ENCODE assay signal across 2 cellular contexts in the genomic region with DNA sequence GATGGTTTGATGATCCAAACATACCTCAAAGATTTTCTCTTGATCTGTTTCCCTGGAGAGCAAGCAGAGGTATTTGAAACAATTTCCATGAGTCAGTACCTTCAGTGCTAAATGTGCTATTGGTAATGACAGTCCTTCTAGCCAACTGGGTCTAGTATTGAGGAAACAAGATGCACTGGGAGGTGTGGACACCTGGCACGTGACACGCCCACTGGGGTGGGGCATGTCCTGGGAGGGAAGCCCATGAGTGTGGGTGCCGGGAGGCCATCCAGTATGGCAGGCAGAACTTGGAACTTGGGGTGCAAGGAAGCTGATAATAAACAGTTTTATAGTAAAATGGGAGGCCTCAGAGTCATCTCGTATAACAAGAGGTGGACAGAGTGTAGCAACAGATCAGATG.
TF ChIP-seq lines count a peak whose summit lies in the region.

No MANE protein-coding gene starts in this region.

TF ChIP-seq in H1, 55 proteins besides CTCF, POLR2A, EP300 and RAD21:
- TF ChIP-seq SP2 (IDR thresholded peaks at IDR 0.05; ENCODE audit: low read length) (no peak), SRF (IDR thresholded peaks at IDR 0.05; ENCODE audit: low read depth, low read length) (no peak), KDM1A (IDR thresholded peaks at IDR 0.05; ENCODE audit: borderline replicate concordance, low read length) (no peak), BRCA1 (IDR thresholded peaks at IDR 0.05; ENCODE audit: low read depth, low read length) (no peak), FOSL1 (IDR thresholded peaks at IDR 0.05; ENCODE audit: insufficient read depth, low read depth, low read length) (no peak), PHF8 (conservative IDR thresholded peaks at IDR 0.05; ENCODE audit: low read depth, low read length) (no peak), ASH2L (IDR thresholded peaks at IDR 0.05; ENCODE audit: low read length) (no peak), SAP30 (IDR thresholded peaks at IDR 0.05; ENCODE audit: insufficient read depth, insufficient replicate concordance, low read length) (no peak), RXRA (IDR thresholded peaks at IDR 0.05; ENCODE audit: insufficient read depth, low read depth, low read length) (no peak), SUZ12 (IDR thresholded peaks at IDR 0.05; ENCODE audit: low read length) (no peak), POLR2AphosphoS5 (IDR thresholded peaks at IDR 0.05; ENCODE audit: low read depth, low read length) (no peak), TAF7 (optimal IDR thresholded peaks at IDR 0.05; ENCODE audit: borderline replicate concordance, low read depth, low read length) (no peak)
- TF ChIP-seq, protein P1, sequence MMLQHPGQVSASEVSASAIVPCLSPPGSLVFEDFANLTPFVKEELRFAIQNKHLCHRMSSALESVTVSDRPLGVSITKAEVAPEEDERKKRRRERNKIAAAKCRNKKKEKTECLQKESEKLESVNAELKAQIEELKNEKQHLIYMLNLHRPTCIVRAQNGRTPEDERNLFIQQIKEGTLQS (IDR thresholded peaks at IDR 0.05; ENCODE audit: insufficient read depth, low read depth, low read length): no peak

TF ChIP-seq in GM23338, 12 proteins besides CTCF, POLR2A, EP300 and RAD21:
- TF ChIP-seq, protein P2, sequence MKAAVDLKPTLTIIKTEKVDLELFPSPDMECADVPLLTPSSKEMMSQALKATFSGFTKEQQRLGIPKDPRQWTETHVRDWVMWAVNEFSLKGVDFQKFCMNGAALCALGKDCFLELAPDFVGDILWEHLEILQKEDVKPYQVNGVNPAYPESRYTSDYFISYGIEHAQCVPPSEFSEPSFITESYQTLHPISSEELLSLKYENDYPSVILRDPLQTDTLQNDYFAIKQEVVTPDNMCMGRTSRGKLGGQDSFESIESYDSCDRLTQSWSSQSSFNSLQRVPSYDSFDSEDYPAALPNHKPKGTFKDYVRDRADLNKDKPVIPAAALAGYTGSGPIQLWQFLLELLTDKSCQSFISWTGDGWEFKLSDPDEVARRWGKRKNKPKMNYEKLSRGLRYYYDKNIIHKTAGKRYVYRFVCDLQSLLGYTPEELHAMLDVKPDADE (IDR thresholded peaks at IDR 0.05): no peak
- TF ChIP-seq EZH2phosphoT487 (IDR thresholded peaks at IDR 0.05; ENCODE audit: unreplicated experiment) (no peak), EZH2 (IDR thresholded peaks at IDR 0.05; ENCODE audit: low read depth, unreplicated experiment) (no peak), POLR2AphosphoS5 (IDR thresholded peaks at IDR 0.05; ENCODE audit: low read depth) (no peak), ZNF114 (CRISPR knock-in tag; IDR thresholded peaks at IDR 0.05) (no peak), ZNF331 (CRISPR knock-in tag; IDR thresholded peaks at IDR 0.05; ENCODE audit: low read depth) (no peak), STAT1 (IDR thresholded peaks at IDR 0.05; ENCODE audit: unreplicated experiment) (no peak), CREB1 (CRISPR knock-in tag; IDR thresholded peaks at IDR 0.05; ENCODE audit: low read depth) (no peak), JUNB (IDR thresholded peaks at IDR 0.05; ENCODE audit: unreplicated experiment) (no peak), NANOG (IDR thresholded peaks at IDR 0.05; ENCODE audit: borderline replicate concordance) (no peak)
- TF ChIP-seq, protein P3, sequence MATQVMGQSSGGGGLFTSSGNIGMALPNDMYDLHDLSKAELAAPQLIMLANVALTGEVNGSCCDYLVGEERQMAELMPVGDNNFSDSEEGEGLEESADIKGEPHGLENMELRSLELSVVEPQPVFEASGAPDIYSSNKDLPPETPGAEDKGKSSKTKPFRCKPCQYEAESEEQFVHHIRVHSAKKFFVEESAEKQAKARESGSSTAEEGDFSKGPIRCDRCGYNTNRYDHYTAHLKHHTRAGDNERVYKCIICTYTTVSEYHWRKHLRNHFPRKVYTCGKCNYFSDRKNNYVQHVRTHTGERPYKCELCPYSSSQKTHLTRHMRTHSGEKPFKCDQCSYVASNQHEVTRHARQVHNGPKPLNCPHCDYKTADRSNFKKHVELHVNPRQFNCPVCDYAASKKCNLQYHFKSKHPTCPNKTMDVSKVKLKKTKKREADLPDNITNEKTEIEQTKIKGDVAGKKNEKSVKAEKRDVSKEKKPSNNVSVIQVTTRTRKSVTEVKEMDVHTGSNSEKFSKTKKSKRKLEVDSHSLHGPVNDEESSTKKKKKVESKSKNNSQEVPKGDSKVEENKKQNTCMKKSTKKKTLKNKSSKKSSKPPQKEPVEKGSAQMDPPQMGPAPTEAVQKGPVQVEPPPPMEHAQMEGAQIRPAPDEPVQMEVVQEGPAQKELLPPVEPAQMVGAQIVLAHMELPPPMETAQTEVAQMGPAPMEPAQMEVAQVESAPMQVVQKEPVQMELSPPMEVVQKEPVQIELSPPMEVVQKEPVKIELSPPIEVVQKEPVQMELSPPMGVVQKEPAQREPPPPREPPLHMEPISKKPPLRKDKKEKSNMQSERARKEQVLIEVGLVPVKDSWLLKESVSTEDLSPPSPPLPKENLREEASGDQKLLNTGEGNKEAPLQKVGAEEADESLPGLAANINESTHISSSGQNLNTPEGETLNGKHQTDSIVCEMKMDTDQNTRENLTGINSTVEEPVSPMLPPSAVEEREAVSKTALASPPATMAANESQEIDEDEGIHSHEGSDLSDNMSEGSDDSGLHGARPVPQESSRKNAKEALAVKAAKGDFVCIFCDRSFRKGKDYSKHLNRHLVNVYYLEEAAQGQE (IDR thresholded peaks at IDR 0.05; ENCODE audit: unreplicated experiment): no peak
- TF ChIP-seq, protein P4, sequence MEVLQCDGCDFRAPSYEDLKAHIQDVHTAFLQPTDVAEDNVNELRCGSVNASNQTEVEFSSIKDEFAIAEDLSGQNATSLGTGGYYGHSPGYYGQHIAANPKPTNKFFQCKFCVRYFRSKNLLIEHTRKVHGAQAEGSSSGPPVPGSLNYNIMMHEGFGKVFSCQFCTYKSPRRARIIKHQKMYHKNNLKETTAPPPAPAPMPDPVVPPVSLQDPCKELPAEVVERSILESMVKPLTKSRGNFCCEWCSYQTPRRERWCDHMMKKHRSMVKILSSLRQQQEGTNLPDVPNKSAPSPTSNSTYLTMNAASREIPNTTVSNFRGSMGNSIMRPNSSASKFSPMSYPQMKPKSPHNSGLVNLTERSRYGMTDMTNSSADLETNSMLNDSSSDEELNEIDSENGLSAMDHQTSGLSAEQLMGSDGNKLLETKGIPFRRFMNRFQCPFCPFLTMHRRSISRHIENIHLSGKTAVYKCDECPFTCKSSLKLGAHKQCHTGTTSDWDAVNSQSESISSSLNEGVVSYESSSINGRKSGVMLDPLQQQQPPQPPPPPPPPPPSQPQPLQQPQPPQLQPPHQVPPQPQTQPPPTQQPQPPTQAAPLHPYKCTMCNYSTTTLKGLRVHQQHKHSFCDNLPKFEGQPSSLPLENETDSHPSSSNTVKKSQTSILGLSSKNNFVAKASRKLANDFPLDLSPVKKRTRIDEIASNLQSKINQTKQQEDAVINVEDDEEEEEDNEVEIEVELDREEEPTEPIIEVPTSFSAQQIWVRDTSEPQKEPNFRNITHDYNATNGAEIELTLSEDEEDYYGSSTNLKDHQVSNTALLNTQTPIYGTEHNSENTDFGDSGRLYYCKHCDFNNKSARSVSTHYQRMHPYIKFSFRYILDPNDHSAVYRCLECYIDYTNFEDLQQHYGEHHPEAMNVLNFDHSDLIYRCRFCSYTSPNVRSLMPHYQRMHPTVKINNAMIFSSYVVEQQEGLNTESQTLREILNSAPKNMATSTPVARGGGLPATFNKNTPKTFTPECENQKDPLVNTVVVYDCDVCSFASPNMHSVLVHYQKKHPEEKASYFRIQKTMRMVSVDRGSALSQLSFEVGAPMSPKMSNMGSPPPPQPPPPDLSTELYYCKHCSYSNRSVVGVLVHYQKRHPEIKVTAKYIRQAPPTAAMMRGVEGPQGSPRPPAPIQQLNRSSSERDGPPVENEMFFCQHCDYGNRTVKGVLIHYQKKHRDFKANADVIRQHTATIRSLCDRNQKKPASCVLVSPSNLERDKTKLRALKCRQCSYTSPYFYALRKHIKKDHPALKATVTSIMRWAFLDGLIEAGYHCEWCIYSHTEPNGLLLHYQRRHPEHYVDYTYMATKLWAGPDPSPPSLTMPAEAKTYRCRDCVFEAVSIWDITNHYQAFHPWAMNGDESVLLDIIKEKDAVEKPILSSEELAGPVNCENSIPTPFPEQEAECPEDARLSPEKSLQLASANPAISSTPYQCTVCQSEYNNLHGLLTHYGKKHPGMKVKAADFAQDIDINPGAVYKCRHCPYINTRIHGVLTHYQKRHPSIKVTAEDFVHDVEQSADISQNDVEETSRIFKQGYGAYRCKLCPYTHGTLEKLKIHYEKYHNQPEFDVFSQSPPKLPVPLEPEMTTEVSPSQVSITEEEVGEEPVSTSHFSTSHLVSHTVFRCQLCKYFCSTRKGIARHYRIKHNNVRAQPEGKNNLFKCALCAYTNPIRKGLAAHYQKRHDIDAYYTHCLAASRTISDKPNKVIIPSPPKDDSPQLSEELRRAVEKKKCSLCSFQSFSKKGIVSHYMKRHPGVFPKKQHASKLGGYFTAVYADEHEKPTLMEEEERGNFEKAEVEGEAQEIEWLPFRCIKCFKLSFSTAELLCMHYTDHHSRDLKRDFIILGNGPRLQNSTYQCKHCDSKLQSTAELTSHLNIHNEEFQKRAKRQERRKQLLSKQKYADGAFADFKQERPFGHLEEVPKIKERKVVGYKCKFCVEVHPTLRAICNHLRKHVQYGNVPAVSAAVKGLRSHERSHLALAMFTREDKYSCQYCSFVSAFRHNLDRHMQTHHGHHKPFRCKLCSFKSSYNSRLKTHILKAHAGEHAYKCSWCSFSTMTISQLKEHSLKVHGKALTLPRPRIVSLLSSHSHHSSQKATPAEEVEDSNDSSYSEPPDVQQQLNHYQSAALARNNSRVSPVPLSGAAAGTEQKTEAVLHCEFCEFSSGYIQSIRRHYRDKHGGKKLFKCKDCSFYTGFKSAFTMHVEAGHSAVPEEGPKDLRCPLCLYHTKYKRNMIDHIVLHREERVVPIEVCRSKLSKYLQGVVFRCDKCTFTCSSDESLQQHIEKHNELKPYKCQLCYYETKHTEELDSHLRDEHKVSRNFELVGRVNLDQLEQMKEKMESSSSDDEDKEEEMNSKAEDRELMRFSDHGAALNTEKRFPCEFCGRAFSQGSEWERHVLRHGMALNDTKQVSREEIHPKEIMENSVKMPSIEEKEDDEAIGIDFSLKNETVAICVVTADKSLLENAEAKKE (CRISPR knock-in tag; IDR thresholded peaks at IDR 0.05): no peak
